10 cellular contexts compared by ENCODE assay signal in the genomic region with DNA sequence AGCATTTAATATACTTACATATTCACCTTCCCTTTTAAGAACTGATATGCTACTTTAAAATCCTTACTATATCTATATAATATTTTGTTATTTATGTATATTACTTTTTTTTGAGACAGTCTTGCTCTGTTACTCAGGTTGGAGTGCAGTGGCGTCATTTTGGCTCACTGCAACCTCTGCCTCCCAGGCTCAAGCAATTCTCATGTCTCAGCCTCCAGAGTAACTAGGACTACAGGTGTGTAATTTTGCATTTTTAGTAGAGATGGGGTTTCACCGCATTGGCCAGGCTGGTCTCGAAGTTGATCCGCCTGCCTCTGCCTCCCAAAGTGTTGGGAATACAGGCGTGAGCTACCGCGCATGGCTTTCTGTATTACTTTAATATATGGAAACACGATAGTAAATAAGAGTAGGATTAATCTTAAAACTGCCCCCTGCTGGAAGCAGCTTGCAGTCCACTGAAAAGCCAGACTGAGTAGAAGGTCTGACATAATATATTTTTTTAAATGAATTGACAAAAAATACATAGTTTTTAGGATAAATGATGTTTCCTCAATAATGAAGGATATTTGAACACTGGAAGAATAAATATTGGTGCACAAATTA. TPM values are rescaled to one million over a fixed set of nuclear protein-coding genes. Genes with fewer than 3 reads are reported as not detected.
A peak's percentile ranks its signal among the peaks of the same experiment; 100 is the strongest.
DNase-seq lines count a peak whose midpoint lies in the region; ATAC-seq, FAIRE-seq and TF ChIP-seq lines count a peak whose summit lies in the region.
"Had no signal": no experiment of that assay in that cellular context is flagged by ENCODE, and none has a peak within 500 bp of the region (broad histone marks: within the 10 kb centered on the region; RNA-seq: fewer than 3 reads in every experiment).

No MANE protein-coding gene starts in this region.

- no peak overlapping the region for H3K27ac Mint-ChIP-seq in activated CD4-positive, alpha-beta memory T cell treated with anti-CD3 and anti-CD28 coated beads for 36 hours
- H3K27ac Mint-ChIP-seq in stimulated activated naive CD8-positive, alpha-beta T cell treated with anti-CD3 and anti-CD28 coated beads, Interleukin-15, amount 100 ng/mL, for 72 hours = no peak overlapping the region

- intact Hi-C loops in activated CD4-positive, alpha-beta memory T cell treated with anti-CD3 and anti-CD28 coated beads for 36 hours (cut with micrococcal nuclease) = no loop called here

- ATAC-seq in stimulated activated naive CD8-positive, alpha-beta T cell treated with anti-CD3 and anti-CD28 coated beads, Interleukin-15, amount 100 ng/mL, for 72 hours = no peak
- ATAC-seq in HG03280 (IDR thresholded peaks at IDR 0.05; ENCODE audit: unreplicated experiment) = no peak

- H3K4me3 Mint-ChIP-seq in activated CD4-positive, alpha-beta memory T cell treated with anti-CD3 and anti-CD28 coated beads for 36 hours = no peak overlapping the region
- H3K4me3 Mint-ChIP-seq in stimulated activated naive CD8-positive, alpha-beta T cell treated with anti-CD3 and anti-CD28 coated beads, Interleukin-15, amount 100 ng/mL, for 72 hours = peak overlapping the region; percentile 35

- peak; percentile 33 for TF ChIP-seq RAD21 in Ishikawa (IDR thresholded peaks at IDR 0.05; ENCODE audit: low read depth)

- no peaks in the 10 kb centered on the region for H3K9me3 Mint-ChIP-seq in activated CD4-positive, alpha-beta memory T cell treated with anti-CD3 and anti-CD28 coated beads for 36 hours
- H3K9me3 Mint-ChIP-seq in stimulated activated naive CD8-positive, alpha-beta T cell treated with anti-CD3 and anti-CD28 coated beads, Interleukin-15, amount 100 ng/mL, for 72 hours = no peaks in the 10 kb centered on the region

- CTCF ChIA-PET in activated CD4-positive, alpha-beta memory T cell treated with anti-CD3 and anti-CD28 coated beads for 36 hours (lab: Charles Lee) = interaction anchor here (0.8 to 6.7 kb wide), 25 partner anchors 9 to 329 kb away, joined by 3 to 79 read pairs (median 5); a partner anchor contains a TSS

- H3K4me3 ChIP-seq in fibroblast of pulmonary artery (replicated peaks; ENCODE audit: low read depth, low read length) = no peak overlapping the region
- H3K4me3 ChIP-seq: SK-N-MC had no signal

- FAIRE-seq in D721Med (lab: Jason Lieb, UNC) = no peak

- H3K4me1 Mint-ChIP-seq in activated CD4-positive, alpha-beta memory T cell treated with anti-CD3 and anti-CD28 coated beads for 36 hours (ENCODE audit: low read depth) = peaks cover 57% of the 10 kb centered on the region
- H3K4me1 Mint-ChIP-seq in stimulated activated naive CD8-positive, alpha-beta T cell treated with anti-CD3 and anti-CD28 coated beads, Interleukin-15, amount 100 ng/mL, for 72 hours = peaks cover 75% of the 10 kb centered on the region

- TF ChIP-seq EP300 in Ishikawa (IDR thresholded peaks at IDR 0.05; ENCODE audit: borderline replicate concordance) = no peak

- DNase-seq in D721Med (ENCODE audit: insufficient read length, low spot score) (no peak), fibroblast of pulmonary artery (ENCODE audit: low read depth) (peak; percentile 42), KG1 (lab: John Stamatoyannopoulos, UW) (no peak), NCI-H2196 treated with DMSO at 0.1 percent for 48 hours (lab: John Stamatoyannopoulos, UW; ENCODE audit: unreplicated experiment) (no peak)
- DNase-seq in activated CD4-positive, alpha-beta memory T cell treated with anti-CD3 and anti-CD28 coated beads for 36 hours = peak; percentile 58
- DNase-seq in stimulated activated naive CD8-positive, alpha-beta T cell treated with anti-CD3 and anti-CD28 coated beads, Interleukin-15, amount 100 ng/mL, for 72 hours = no peak

- POLR2A ChIA-PET in activated CD4-positive, alpha-beta memory T cell treated with anti-CD3 and anti-CD28 coated beads for 36 hours (lab: Charles Lee) = interaction anchor here (1.6 kb wide), 1 partner anchor 10 kb away, joined by 3 read pairs; no protein-coding TSS in a partner anchor

- H3K36me3 Mint-ChIP-seq in activated CD4-positive, alpha-beta memory T cell treated with anti-CD3 and anti-CD28 coated beads for 36 hours = peaks cover 25% of the 10 kb centered on the region

- TF ChIP-seq CTCF in D721Med (IDR thresholded peaks at IDR 0.05; ENCODE audit: insufficient read depth, missing control alignments) = peak; percentile 55
- TF ChIP-seq CTCF in fibroblast of pulmonary artery (IDR thresholded peaks at IDR 0.05; ENCODE audit: low read length, missing control alignments) = peak; percentile 64

- no peaks in the 10 kb centered on the region for H3K27me3 Mint-ChIP-seq in activated CD4-positive, alpha-beta memory T cell treated with anti-CD3 and anti-CD28 coated beads for 36 hours
- no peaks in the 10 kb centered on the region for H3K27me3 Mint-ChIP-seq in stimulated activated naive CD8-positive, alpha-beta T cell treated with anti-CD3 and anti-CD28 coated beads, Interleukin-15, amount 100 ng/mL, for 72 hours

TF ChIP-seq in Ishikawa, 13 proteins besides CTCF, POLR2A, EP300 and RAD21:
- TF ChIP-seq, protein P1, sequence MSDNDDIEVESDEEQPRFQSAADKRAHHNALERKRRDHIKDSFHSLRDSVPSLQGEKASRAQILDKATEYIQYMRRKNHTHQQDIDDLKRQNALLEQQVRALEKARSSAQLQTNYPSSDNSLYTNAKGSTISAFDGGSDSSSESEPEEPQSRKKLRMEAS (IDR thresholded peaks at IDR 0.05) = no peak
- TF ChIP-seq TAF1 (IDR thresholded peaks at IDR 0.05; ENCODE audit: low read depth) = no peak
- no peak for TF ChIP-seq TEAD4 (IDR thresholded peaks at IDR 0.05)
- TF ChIP-seq ZBTB7A (IDR thresholded peaks at IDR 0.05; ENCODE audit: low read depth) = no peak
- no peak for TF ChIP-seq CEBPB (IDR thresholded peaks at IDR 0.05)
- TF ChIP-seq, protein P2, sequence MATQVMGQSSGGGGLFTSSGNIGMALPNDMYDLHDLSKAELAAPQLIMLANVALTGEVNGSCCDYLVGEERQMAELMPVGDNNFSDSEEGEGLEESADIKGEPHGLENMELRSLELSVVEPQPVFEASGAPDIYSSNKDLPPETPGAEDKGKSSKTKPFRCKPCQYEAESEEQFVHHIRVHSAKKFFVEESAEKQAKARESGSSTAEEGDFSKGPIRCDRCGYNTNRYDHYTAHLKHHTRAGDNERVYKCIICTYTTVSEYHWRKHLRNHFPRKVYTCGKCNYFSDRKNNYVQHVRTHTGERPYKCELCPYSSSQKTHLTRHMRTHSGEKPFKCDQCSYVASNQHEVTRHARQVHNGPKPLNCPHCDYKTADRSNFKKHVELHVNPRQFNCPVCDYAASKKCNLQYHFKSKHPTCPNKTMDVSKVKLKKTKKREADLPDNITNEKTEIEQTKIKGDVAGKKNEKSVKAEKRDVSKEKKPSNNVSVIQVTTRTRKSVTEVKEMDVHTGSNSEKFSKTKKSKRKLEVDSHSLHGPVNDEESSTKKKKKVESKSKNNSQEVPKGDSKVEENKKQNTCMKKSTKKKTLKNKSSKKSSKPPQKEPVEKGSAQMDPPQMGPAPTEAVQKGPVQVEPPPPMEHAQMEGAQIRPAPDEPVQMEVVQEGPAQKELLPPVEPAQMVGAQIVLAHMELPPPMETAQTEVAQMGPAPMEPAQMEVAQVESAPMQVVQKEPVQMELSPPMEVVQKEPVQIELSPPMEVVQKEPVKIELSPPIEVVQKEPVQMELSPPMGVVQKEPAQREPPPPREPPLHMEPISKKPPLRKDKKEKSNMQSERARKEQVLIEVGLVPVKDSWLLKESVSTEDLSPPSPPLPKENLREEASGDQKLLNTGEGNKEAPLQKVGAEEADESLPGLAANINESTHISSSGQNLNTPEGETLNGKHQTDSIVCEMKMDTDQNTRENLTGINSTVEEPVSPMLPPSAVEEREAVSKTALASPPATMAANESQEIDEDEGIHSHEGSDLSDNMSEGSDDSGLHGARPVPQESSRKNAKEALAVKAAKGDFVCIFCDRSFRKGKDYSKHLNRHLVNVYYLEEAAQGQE (IDR thresholded peaks at IDR 0.05; ENCODE audit: low read depth) = no peak
- no peak for TF ChIP-seq EGR1 (IDR thresholded peaks at IDR 0.05)

RNA-seq across cellular contexts. Expression of a gene that starts 24.4 kb away (rescaled TPM):
- total RNA-seq in activated CD4-positive, alpha-beta memory T cell treated with anti-CD3 and anti-CD28 coated beads for 36 hours = 10 to 100 TPM; 71.3 to 78.8 TPM

RNA-seq across cellular contexts. Expression of a gene that starts 28.8 kb away (rescaled TPM):
- total RNA-seq in activated CD4-positive, alpha-beta memory T cell treated with anti-CD3 and anti-CD28 coated beads for 36 hours = under 1 TPM; 0.05 to 0.07 TPM
- total RNA-seq: pulmonary artery endothelial cell had no signal

Comparison
In these comparisons a context has a peak if more than half of its experiments do, and no peak if none do; other contexts are left out.
1. DNase-seq: peak in activated CD4-positive, alpha-beta memory T cell treated with anti-CD3 and anti-CD28 coated beads for 36 hours (single experiment) and fibroblast of pulmonary artery (single experiment); none in D721Med (single experiment), stimulated activated naive CD8-positive, alpha-beta T cell treated with anti-CD3 and anti-CD28 coated beads, Interleukin-15, amount 100 ng/mL, for 72 hours (0 of 2), KG1 (single experiment) and NCI-H2196 treated with DMSO at 0.1 percent for 48 hours (single experiment).